ENCODE assay signal across 26 cellular contexts in the genomic region with DNA sequence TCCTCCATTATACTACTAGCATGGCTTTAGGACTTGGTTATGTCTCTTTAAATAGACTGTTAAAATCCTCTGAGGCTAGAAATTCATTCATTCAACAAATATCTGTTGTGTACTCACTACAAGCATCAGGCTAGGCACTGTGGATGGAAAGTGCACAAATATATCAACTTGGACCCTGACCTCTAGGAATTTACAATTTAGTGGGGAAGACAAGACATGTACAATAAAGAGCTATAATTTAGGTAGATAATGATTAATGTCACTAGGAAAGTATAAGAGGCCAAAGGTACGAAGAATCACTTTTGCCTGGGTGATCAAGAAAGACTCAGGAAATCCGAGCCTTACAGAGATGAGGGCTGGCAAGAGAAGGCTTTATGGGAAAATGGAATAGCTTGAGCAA.
"Had no signal": no experiment of that assay in that cellular context is flagged by ENCODE, and none has a peak within 500 bp of the region (broad histone marks: within the 10 kb centered on the region; RNA-seq: fewer than 3 reads in every experiment).

No MANE protein-coding gene starts in this region.

- DNase-seq: colonic mucosa; cortex of kidney; dermis blood vessel endothelial cell; dorsolateral prefrontal cortex; effector CD4-positive, alpha-beta T cell; effector CD8-positive, alpha-beta T cell; effector memory CD4-positive, alpha-beta T cell; effector memory CD8-positive, alpha-beta T cell; endodermal cell; erythroblast; esophagus squamous epithelium; foreskin fibroblast; foreskin keratinocyte; foreskin melanocyte; gastrocnemius medialis; glutamatergic neuron; head of caudate nucleus had no signal

- H3K36me3 ChIP-seq: colonic mucosa, esophagus muscularis mucosa, esophagus squamous epithelium, gastrocnemius medialis, gastroesophageal sphincter had no signal

- H3K27ac ChIP-seq: colonic mucosa, coronary artery, dorsolateral prefrontal cortex, epithelial cell of prostate, esophagus muscularis mucosa, esophagus squamous epithelium, foreskin keratinocyte, gastrocnemius medialis, gastroesophageal sphincter had no signal

- FAIRE-seq: colon, endometrium, endothelial cell of umbilical vein, frontal cortex had no signal

- ATAC-seq: effector memory CD8-positive, alpha-beta T cell; esophagus mucosa; foreskin keratinocyte; gastrocnemius medialis; gastroesophageal sphincter had no signal

- H3K4me1 ChIP-seq: colonic mucosa, esophagus muscularis mucosa, esophagus squamous epithelium, gastrocnemius medialis, gastroesophageal sphincter had no signal

- H3K27me3 ChIP-seq: colonic mucosa, esophagus muscularis mucosa, esophagus squamous epithelium, foreskin keratinocyte, gastrocnemius medialis, gastroesophageal sphincter had no signal

- H3K4me3 ChIP-seq: colonic mucosa, coronary artery, dorsolateral prefrontal cortex, esophagus muscularis mucosa, esophagus squamous epithelium, gastrocnemius medialis, gastroesophageal sphincter had no signal

- H3K9me3 ChIP-seq: colonic mucosa, esophagus muscularis mucosa, esophagus squamous epithelium, gastrocnemius medialis, gastroesophageal sphincter had no signal
